In the genomic region with DNA sequence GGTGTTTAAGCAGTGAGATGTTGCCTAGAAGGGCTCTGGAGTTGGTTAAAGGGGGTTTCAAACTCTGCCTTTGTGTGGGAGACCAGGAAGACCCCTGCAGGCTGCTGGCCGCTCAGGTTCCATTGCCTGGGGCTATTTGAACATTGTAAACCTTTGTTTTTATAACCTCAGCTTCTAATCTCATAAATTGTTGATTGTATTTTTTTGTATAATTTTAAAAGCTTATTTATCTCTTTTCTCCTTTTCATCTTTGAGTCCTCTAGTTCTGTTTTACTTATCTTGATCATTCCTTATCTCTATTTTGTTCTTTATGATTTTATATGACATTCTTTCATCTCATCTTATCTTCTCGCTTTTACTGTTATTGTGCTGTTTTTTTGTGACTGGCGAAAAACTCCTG, we compare ENCODE assay signal across 31 cellular contexts.
"Had no signal": no experiment of that assay in that cellular context is flagged by ENCODE, and none has a peak within 500 bp of the region (broad histone marks: within the 10 kb centered on the region; RNA-seq: fewer than 3 reads in every experiment).

No MANE protein-coding gene starts in this region.

- H3K4me3 ChIP-seq: Peyer's patch, SJSA1 had no signal

- H3K36me3 ChIP-seq: Peyer's patch, SJSA1, WERI-Rb-1 had no signal

- H3K4me2 ChIP-seq: KMS-11, SK-N-SH had no signal

- H3K4me1 ChIP-seq: Peyer's patch, SJSA1 had no signal

- H3K9me2 ChIP-seq: SK-N-SH had no signal

- H3K9me3 ChIP-seq: Peyer's patch, SJSA1, SK-N-SH had no signal

- H3K27ac ChIP-seq: KMS-11, Peyer's patch, SJSA1, WERI-Rb-1 had no signal

- DNase-seq: activated CD4-positive, alpha-beta memory T cell treated with anti-CD3 and anti-CD28 coated beads, Interleukin-2, amount 10 ng/mL, durations not matched to agents 7 days and 5 days; activated CD4-positive, alpha-beta T cell treated with anti-CD3 and anti-CD28 coated beads for 1 hour; activated CD4-positive, alpha-beta T cell treated with anti-CD3 and anti-CD28 coated beads for 48 hours; activated CD4-positive, CD25-positive, alpha-beta regulatory T cell; activated CD8-positive, alpha-beta memory T cell treated with anti-CD3 and anti-CD28 coated beads for 24 hours; activated CD8-positive, alpha-beta memory T cell treated with anti-CD3 and anti-CD28 coated beads, Interleukin-2, amount 10 ng/mL, durations not matched to agents 7 days and 5 days; activated CD8-positive, alpha-beta memory T cell treated with anti-CD3 and anti-CD28 coated beads, Interleukin-2, amount 50 U/mL, for 48 hours; activated effector memory CD4-positive, alpha-beta T cell treated with Interleukin-2 at 50 U/mL for 16 hours; activated naive CD4-positive, alpha-beta T cell treated with anti-CD3 and anti-CD28 coated beads, Interleukin-2, amount 10 ng/mL, durations not matched to agents 7 days and 5 days; activated naive CD8-positive, alpha-beta T cell treated with anti-CD3 and anti-CD28 coated beads, Interleukin-2, amount 50 U/mL, for 24 hours; activated T-cell treated with anti-CD3 and anti-CD28 coated beads, Interleukin-2, amount 50 U/mL, for 48 hours; anterior cingulate cortex; NCI-H1105; NCI-H1417 treated with DMSO at 0.1 percent for 48 hours; NCI-H1694 treated with DMSO at 0.1 percent for 48 hours; NCI-H2029; NCI-H345; NCI-H524 treated with DMSO at 0.1 percent for 48 hours; NCI-H748 treated with DMSO at 0.1 percent for 48 hours; NK-92 treated with Interleukin-12 subunit alpha and Interleukin-12 subunit beta, amount 100 ng/mL, for 24 hours; PC-3; Peyer's patch; RPMI8226; SHP77 treated with DMSO at 0.1 percent for 48 hours; SK-N-SH; T-cell; T-helper 2 cell; T-helper 9 cell; WERI-Rb-1 had no signal

- H3K27me3 ChIP-seq: Peyer's patch, SJSA1 had no signal

- ATAC-seq: activated CD8-positive, alpha-beta memory T cell treated with anti-CD3 and anti-CD28 coated beads, Interleukin-2, amount 10 ng/mL, durations not matched to agents 7 days and 5 days; activated naive CD8-positive, alpha-beta T cell treated with anti-CD3 and anti-CD28 coated beads, Interleukin-2, amount 50 U/mL, for 24 hours; PC-3; T-cell had no signal

- H3K9ac ChIP-seq: KMS-11, SK-N-SH had no signal
